Comparison of ENCODE assay signal across 9 cellular contexts in the genomic region with DNA sequence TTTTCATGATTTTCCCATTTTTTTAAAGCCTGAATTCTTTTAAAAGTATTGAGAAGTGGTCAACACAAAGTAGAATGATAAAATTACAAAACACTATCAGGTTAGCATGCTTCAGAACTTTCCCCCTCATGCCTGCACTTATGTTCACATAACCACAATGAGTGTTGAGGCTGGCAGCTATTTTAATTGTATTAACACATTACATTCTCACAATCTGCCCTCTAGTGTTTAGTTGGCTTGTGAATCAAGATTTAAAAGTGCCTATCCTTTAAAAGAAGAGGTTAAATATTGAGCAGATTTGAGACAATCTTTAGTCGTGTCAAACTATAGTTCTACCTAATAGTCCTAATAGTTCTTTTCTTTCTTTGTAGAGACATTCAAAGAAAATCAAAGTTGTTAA.
A peak's percentile ranks its signal among the peaks of the same experiment; 100 is the strongest.
DNase-seq lines count a peak whose midpoint lies in the region; ATAC-seq, FAIRE-seq and TF ChIP-seq lines count a peak whose summit lies in the region.
"Had no signal": no experiment of that assay in that cellular context is flagged by ENCODE, and none has a peak within 500 bp of the region (broad histone marks: within the 10 kb centered on the region; RNA-seq: fewer than 3 reads in every experiment).

No MANE protein-coding gene starts in this region.

- H3K4me3 ChIP-seq in fibroblast of villous mesenchyme (ENCODE audit: low read depth, low read length): no peak overlapping the region

- H3K36me3 Mint-ChIP-seq in naive thymus-derived CD8-positive, alpha-beta T cell: no peaks in the 10 kb centered on the region

- ATAC-seq in GM18511 (IDR thresholded peaks at IDR 0.05; ENCODE audit: unreplicated experiment) (no peak), HG03097 (IDR thresholded peaks at IDR 0.05; ENCODE audit: low FRiP score, unreplicated experiment) (no peak)
- ATAC-seq in naive thymus-derived CD8-positive, alpha-beta T cell: no peak

- H3K27me3 Mint-ChIP-seq in naive thymus-derived CD8-positive, alpha-beta T cell: no peaks in the 10 kb centered on the region

- H3K9me3 Mint-ChIP-seq in naive thymus-derived CD8-positive, alpha-beta T cell: no peaks in the 10 kb centered on the region

- peak; percentile 68 for FAIRE-seq in GM18507 (lab: Jason Lieb, UNC)

- no peaks in the 10 kb centered on the region for H3K4me1 Mint-ChIP-seq in naive thymus-derived CD8-positive, alpha-beta T cell

- POLR2A ChIA-PET in naive thymus-derived CD8-positive, alpha-beta T cell (lab: Charles Lee): no interaction called here

- TF ChIP-seq CTCF in fibroblast of villous mesenchyme (IDR thresholded peaks at IDR 0.05; ENCODE audit: insufficient read depth, low read depth, low read length): peak; percentile 23

- peak; percentile 58 for DNase-seq in ACHN
- DNase-seq in GM18507 (ENCODE audit: extremely low spot score, insufficient read length, low read depth): no peak
- peak; percentile 30 for DNase-seq in SK-MEL-5 (ENCODE audit: low read depth, low spot score)
- DNase-seq in fibroblast of villous mesenchyme (ENCODE audit: low read depth): no peak
- no peak for DNase-seq in activated T-cell treated with anti-CD3 and anti-CD28 coated beads, Interleukin-2, amount 50 U/mL, for 1 hour
- no peak for DNase-seq in naive thymus-derived CD8-positive, alpha-beta T cell

- no peak overlapping the region for H3K27ac Mint-ChIP-seq in naive thymus-derived CD8-positive, alpha-beta T cell

- in situ Hi-C loops in ACHN (cut with HindIII; ENCODE audit: low pct_ligation_motif_present, low pct_unique_long_range_greater_than_20kb, low sequenced_read_pairs) (no loop called here), SK-MEL-5 (cut with HindIII; ENCODE audit: low pct_unique_long_range_greater_than_20kb, low sequenced_read_pairs) (no loop called here)

- H3K4me3 Mint-ChIP-seq in naive thymus-derived CD8-positive, alpha-beta T cell: no peak overlapping the region
- H3K4me3 Mint-ChIP-seq: neural crest cell had no signal

Comparison
In these comparisons a context has a peak if more than half of its experiments do, and no peak if none do; other contexts are left out.
1. DNase-seq: peak in ACHN (single experiment) and SK-MEL-5 (single experiment); none in GM18507 (single experiment), fibroblast of villous mesenchyme (single experiment), activated T-cell treated with anti-CD3 and anti-CD28 coated beads, Interleukin-2, amount 50 U/mL, for 1 hour (single experiment) and naive thymus-derived CD8-positive, alpha-beta T cell (0 of 10).